In genomic region chr7:112989531-112989930, GRCh38 we compare ENCODE assay signal across 15 cellular contexts.
"Had no signal": no experiment of that assay in that cellular context is flagged by ENCODE, and none has a peak within 500 bp of the region (broad histone marks: within the 10 kb centered on the region; RNA-seq: fewer than 3 reads in every experiment).

No MANE protein-coding gene starts in this region.

- H3K9me3 ChIP-seq: gastrocnemius medialis, mucosa of descending colon, stomach, testis, upper lobe of right lung had no signal

- DNase-seq: activated CD4-positive, CD25-positive, alpha-beta regulatory T cell treated with anti-CD3 and anti-CD28 coated beads, Interleukin-2, amount 50 U/mL, for 72 hours; activated naive CD4-positive, alpha-beta T cell; activated naive CD8-positive, alpha-beta T cell treated with anti-CD3 and anti-CD28 coated beads, Interleukin-2, amount 10 ng/mL, durations not matched to agents 7 days and 5 days; gastrocnemius medialis; heart right ventricle; left ventricle myocardium superior; mucosa of descending colon; naive thymus-derived CD8-positive, alpha-beta T cell; stimulated activated CD4-positive, alpha-beta T cell treated with anti-CD3 and anti-CD28 coated beads, Interleukin-12 subunit alpha, Interleukin-12 subunit beta, amount 100 ng/mL, for 4 hours; stimulated activated CD4-positive, alpha-beta T cell treated with anti-CD3 and anti-CD28 coated beads, Interleukin-2, amount 100 ng/mL, for 24 hours; stomach; T-helper 9 cell; testis; upper lobe of right lung had no signal

- H3K27ac ChIP-seq: gastrocnemius medialis, parathyroid adenoma, stomach, testis, upper lobe of right lung had no signal

- H3K36me3 ChIP-seq: gastrocnemius medialis, heart right ventricle, stomach, upper lobe of right lung had no signal

- H3K4me1 ChIP-seq: gastrocnemius medialis, parathyroid adenoma, stomach, testis, upper lobe of right lung had no signal

- H3K4me3 ChIP-seq: gastrocnemius medialis, heart right ventricle, mucosa of descending colon, stomach, testis, upper lobe of right lung had no signal

- H3K27me3 ChIP-seq: gastrocnemius medialis, heart right ventricle, stomach, testis, upper lobe of right lung had no signal

- H2AFZ ChIP-seq: parathyroid adenoma had no signal

- ATAC-seq: gastrocnemius medialis; heart right ventricle; left ventricle myocardium superior; mucosa of descending colon; naive thymus-derived CD8-positive, alpha-beta T cell; upper lobe of right lung had no signal

- H3K9ac ChIP-seq: parathyroid adenoma had no signal

- H3K79me2 ChIP-seq: parathyroid adenoma had no signal
